ENCODE assay signal across 22 cellular contexts in genomic region chr15:56963126-56963525, GRCh38. TPM values are rescaled to one million over a fixed set of nuclear protein-coding genes. Genes with fewer than 3 reads are reported as not detected.
DNase-seq lines count a peak whose midpoint lies in the region; ATAC-seq and TF ChIP-seq lines count a peak whose summit lies in the region.
"Had no signal": no experiment of that assay in that cellular context is flagged by ENCODE, and none has a peak within 500 bp of the region (broad histone marks: within the 10 kb centered on the region; RNA-seq: fewer than 3 reads in every experiment).

No MANE protein-coding gene starts in this region.

- peak overlapping the region; percentile 49 for H3K27ac ChIP-seq in A673 (ENCODE audit: low read depth, low read length, poor library complexity, severe bottlenecking)
- H3K27ac ChIP-seq in GM23248: no peak overlapping the region
- H3K27ac ChIP-seq: heart right ventricle, sigmoid colon had no signal

- H3K9me3 ChIP-seq in A673 (ENCODE audit: low read depth, low read length, poor library complexity, severe bottlenecking): no peaks in the 10 kb centered on the region
- H3K9me3 ChIP-seq in GM23248 (ENCODE audit: low read depth): no peaks in the 10 kb centered on the region
- H3K9me3 ChIP-seq: heart right ventricle, sigmoid colon had no signal

- TSS peak; percentile 3 for BruUV-seq in A673 (replicated peaks; lab: Mats Ljungman, UMichigan)

- no peak for ATAC-seq in activated T-helper 17 cell treated with anti-CD3 and anti-CD28 coated beads, Interleukin-2, amount 50 U/mL, for 72 hours (replicated peaks)
- no peak for ATAC-seq in HG02885 (IDR thresholded peaks at IDR 0.05; ENCODE audit: poor library complexity, unreplicated experiment)
- ATAC-seq: activated CD8-positive, alpha-beta memory T cell treated with anti-CD3 and anti-CD28 coated beads, Interleukin-2, amount 10 ng/mL, durations not matched to agents 7 days and 5 days; PC-3 had no signal

- peak overlapping the region; percentile 9 for H3K4me3 Mint-ChIP-seq in activated T-helper 17 cell treated with anti-CD3 and anti-CD28 coated beads, Interleukin-2, amount 50 U/mL, for 72 hours
- H3K4me3 Mint-ChIP-seq: activated CD4-positive, alpha-beta T cell treated with anti-CD3 and anti-CD28 coated beads, Interleukin-2, amount 10 ng/mL, durations not matched to agents 7 days and 5 days; activated CD8-positive, alpha-beta memory T cell treated with anti-CD3 and anti-CD28 coated beads, Interleukin-2, amount 10 ng/mL, durations not matched to agents 7 days and 5 days; activated naive CD8-positive, alpha-beta T cell treated with anti-CD3 and anti-CD28 coated beads for 36 hours had no signal

- no peak for TF ChIP-seq CTCF in A673 (conservative IDR thresholded peaks at IDR 0.05; ENCODE audit: low read depth, low read length)
- no peak for TF ChIP-seq CTCF in fibroblast of the aortic adventitia (IDR thresholded peaks at IDR 0.05; ENCODE audit: insufficient read depth, low read length)

- H3K9me3 Mint-ChIP-seq in activated T-helper 17 cell treated with anti-CD3 and anti-CD28 coated beads, Interleukin-2, amount 50 U/mL, for 72 hours: no peaks in the 10 kb centered on the region
- H3K9me3 Mint-ChIP-seq: activated CD4-positive, alpha-beta T cell treated with anti-CD3 and anti-CD28 coated beads, Interleukin-2, amount 10 ng/mL, durations not matched to agents 7 days and 5 days; activated naive CD8-positive, alpha-beta T cell treated with anti-CD3 and anti-CD28 coated beads for 36 hours had no signal

- H3K36me3 ChIP-seq in A673 (ENCODE audit: insufficient read depth, low read length, poor library complexity, severe bottlenecking) (no peaks in the 10 kb centered on the region), GM23248 (ENCODE audit: low read depth) (no peaks in the 10 kb centered on the region)
- H3K36me3 ChIP-seq: heart right ventricle, sigmoid colon had no signal

- peaks cover 48% of the 10 kb centered on the region for H3K4me1 ChIP-seq in A673 (ENCODE audit: insufficient read depth, low read length, poor library complexity, severe bottlenecking)
- H3K4me1 ChIP-seq in GM23248 (ENCODE audit: insufficient read depth): peaks cover 53% of the 10 kb centered on the region

- DNase-seq in A673 (ENCODE audit: low spot score) (no peak), GM23248 (no peak), fibroblast of the aortic adventitia (ENCODE audit: low read depth) (peak; percentile 58), KBM-7 (no peak), NCI-H2107 treated with DMSO at 0.1 percent for 48 hours (lab: John Stamatoyannopoulos, UW; ENCODE audit: unreplicated experiment) (no peak), NCI-H526 treated with DMSO at 0.1 percent for 48 hours (lab: John Stamatoyannopoulos, UW) (no peak)
- DNase-seq: activated CD4-positive, alpha-beta T cell treated with anti-CD3 and anti-CD28 coated beads, Interleukin-2, amount 10 ng/mL, durations not matched to agents 7 days and 5 days; activated CD8-positive, alpha-beta memory T cell treated with anti-CD3 and anti-CD28 coated beads, Interleukin-2, amount 10 ng/mL, durations not matched to agents 7 days and 5 days; activated naive CD8-positive, alpha-beta T cell treated with anti-CD3 and anti-CD28 coated beads for 36 hours; H7; heart right ventricle; Karpas-422; left cardiac atrium; NCI-H1048; NCI-H1930; NCI-H345; PC-3; SHP77 treated with DMSO at 0.1 percent for 48 hours; sigmoid colon had no signal

- in situ Hi-C loops in GM23248 (cut with MboI) (no loop called here), KBM-7 (cut with MboI; ENCODE audit: low pct_unique_long_range_greater_than_20kb, low sequenced_read_pairs) (no loop called here)

- POLR2A ChIA-PET in A673 (lab: Charles Lee; ENCODE audit: low non-redundant PET): interaction anchor here (0.6 kb wide), 1 partner anchor 188 kb away, joined by 11 read pairs; no protein-coding TSS in a partner anchor

- H3F3A ChIP-seq in GM23248 (ENCODE audit: insufficient read depth): peaks cover 20% of the 10 kb centered on the region; the same call in 1 of the 2 replicates

- intact Hi-C loops in A673 (cut with micrococcal nuclease; ENCODE audit: unreplicated experiment): no loop called here

- H3K79me2 ChIP-seq in GM23248 (ENCODE audit: insufficient read depth): peaks cover 99% of the 10 kb centered on the region

- WGBS in GM23248 (ENCODE audit: low coverage in 1 of 2, low lambda C conversion rate in 2 of 2, missing lambda C conversion rate in 2 of 2), 2 experiments: 15 to 17% methylated on average over 2 of the region's 2 CpGs

- no peak overlapping the region for H3K27ac Mint-ChIP-seq in activated T-helper 17 cell treated with anti-CD3 and anti-CD28 coated beads, Interleukin-2, amount 50 U/mL, for 72 hours
- H3K27ac Mint-ChIP-seq: activated CD4-positive, alpha-beta T cell treated with anti-CD3 and anti-CD28 coated beads, Interleukin-2, amount 10 ng/mL, durations not matched to agents 7 days and 5 days; activated CD8-positive, alpha-beta memory T cell treated with anti-CD3 and anti-CD28 coated beads, Interleukin-2, amount 10 ng/mL, durations not matched to agents 7 days and 5 days; activated naive CD8-positive, alpha-beta T cell treated with anti-CD3 and anti-CD28 coated beads for 36 hours had no signal

- H3K4me1 Mint-ChIP-seq in activated T-helper 17 cell treated with anti-CD3 and anti-CD28 coated beads, Interleukin-2, amount 50 U/mL, for 72 hours: peaks cover 28% of the 10 kb centered on the region

- peaks cover 23% of the 10 kb centered on the region; the same call in 1 of the 2 replicates for H4K20me1 ChIP-seq in GM23248 (ENCODE audit: insufficient read depth)

- no peaks in the 10 kb centered on the region for H3K36me3 Mint-ChIP-seq in activated T-helper 17 cell treated with anti-CD3 and anti-CD28 coated beads, Interleukin-2, amount 50 U/mL, for 72 hours (ENCODE audit: low read depth)

- H2AFZ ChIP-seq in GM23248: no peak overlapping the region

- H3K4me2 ChIP-seq in GM23248 (ENCODE audit: unreplicated experiment): peak overlapping the region; percentile 23

- H3K4me3 ChIP-seq in A673 (ENCODE audit: low read depth, low read length, poor library complexity, severe bottlenecking): no peak overlapping the region
- no peak overlapping the region for H3K4me3 ChIP-seq in GM23248
- no peak overlapping the region for H3K4me3 ChIP-seq in fibroblast of the aortic adventitia (ENCODE audit: low read depth, low read length)
- H3K4me3 ChIP-seq: BLaER1 treated with 17β-estradiol and CSF1 and Interleukin-3, amounts not matched to agents 10 nM and 100 nM; heart right ventricle; sigmoid colon had no signal

- CTCF ChIA-PET in A673 (lab: Charles Lee): no interaction called here

- H3K9ac ChIP-seq in GM23248: no peak overlapping the region
- H3K9ac ChIP-seq: BLaER1 treated with 17β-estradiol and CSF1 and Interleukin-3, amounts not matched to agents 10 nM and 100 nM had no signal

- no peaks in the 10 kb centered on the region for H3K27me3 Mint-ChIP-seq in activated T-helper 17 cell treated with anti-CD3 and anti-CD28 coated beads, Interleukin-2, amount 50 U/mL, for 72 hours
- H3K27me3 Mint-ChIP-seq: activated CD4-positive, alpha-beta T cell treated with anti-CD3 and anti-CD28 coated beads, Interleukin-2, amount 10 ng/mL, durations not matched to agents 7 days and 5 days; activated CD8-positive, alpha-beta memory T cell treated with anti-CD3 and anti-CD28 coated beads, Interleukin-2, amount 10 ng/mL, durations not matched to agents 7 days and 5 days; activated naive CD8-positive, alpha-beta T cell treated with anti-CD3 and anti-CD28 coated beads for 36 hours had no signal

- H3K27me3 ChIP-seq in A673 (replicated peaks; ENCODE audit: insufficient read depth, low read depth, low read length, poor library complexity): no peaks in the 10 kb centered on the region
- no peaks in the 10 kb centered on the region for H3K27me3 ChIP-seq in GM23248 (replicated peaks; ENCODE audit: insufficient read depth)
- H3K27me3 ChIP-seq: BLaER1 treated with 17β-estradiol and CSF1 and Interleukin-3, amounts not matched to agents 10 nM and 100 nM; heart right ventricle; sigmoid colon had no signal

- no peaks in the 10 kb centered on the region for H3K9me2 ChIP-seq in GM23248 (ENCODE audit: insufficient read depth)

RNA-seq across cellular contexts. Expression of gene TCF12, which starts 44.7 kb away (rescaled TPM):
- total RNA-seq in A673 (2021) (331 and 351 TPM in 2 replicates), fibroblast of the aortic adventitia (ENCODE audit: low replicate concordance) (89.2 and 137 TPM in 2 replicates)
- total RNA-seq in GM23248 (2014; rRNA removed; shearing (Covaris generic)): 58.6 and 63.5 TPM in 2 replicates
- 46.3 and 53.6 TPM in 2 replicates for polyA plus RNA-seq in GM23248 (2016; fragmentation: Nextera tagmentation; extraction: Ambion mirVana)
- 10 to 100 TPM; 48.3 to 74.2 TPM for total RNA-seq in activated T-helper 17 cell treated with anti-CD3 and anti-CD28 coated beads, Interleukin-2, amount 50 U/mL, for 72 hours
